Comparison of ENCODE assay signal across 8 cellular contexts in the genomic region with DNA sequence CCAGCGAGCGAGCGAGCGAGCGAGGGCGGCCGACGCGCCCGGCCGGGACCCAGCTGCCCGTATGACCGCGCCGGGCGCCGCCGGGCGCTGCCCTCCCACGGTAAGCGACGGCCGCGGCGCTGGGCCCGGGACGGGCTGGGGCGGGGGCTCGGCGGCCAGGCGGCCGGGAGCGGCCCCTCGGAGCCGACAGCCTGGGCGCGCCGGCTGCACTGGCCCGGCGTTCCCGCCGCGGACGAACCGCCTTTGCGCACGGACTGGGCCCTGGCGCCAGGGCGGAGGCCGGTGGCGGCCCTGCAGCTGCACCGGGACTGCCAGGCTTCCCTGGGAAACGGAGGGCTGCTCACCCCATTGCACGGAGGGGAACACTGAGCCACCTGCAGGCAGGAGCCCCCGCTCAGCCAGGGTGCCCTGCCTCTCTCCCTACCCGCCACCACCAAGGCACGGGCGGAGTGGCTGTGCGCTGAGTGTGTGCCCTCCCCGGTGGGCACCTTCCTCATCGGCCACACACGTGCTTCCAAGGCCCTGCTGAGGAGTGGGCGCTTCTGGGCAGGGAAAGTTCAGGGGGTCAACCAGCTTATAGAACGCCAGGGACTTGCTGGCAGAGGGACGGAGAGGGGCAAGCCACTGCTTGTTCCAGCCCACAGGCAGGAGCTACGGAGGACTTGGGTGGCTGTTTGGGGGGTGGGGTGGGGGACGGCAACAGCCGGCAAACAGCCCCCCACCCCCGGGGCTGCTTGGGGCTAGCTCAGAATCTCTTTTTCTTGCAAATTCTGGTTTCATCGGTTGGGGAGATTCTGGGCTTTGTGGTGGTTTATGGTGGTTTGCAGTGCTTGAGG. TPM values are rescaled to one million over a fixed set of nuclear protein-coding genes. Genes with fewer than 3 reads are reported as not detected.
DNase-seq lines count a peak whose midpoint lies in the region; ATAC-seq and TF ChIP-seq lines count a peak whose summit lies in the region.

No MANE protein-coding gene starts in this region.

- no peaks in the 10 kb centered on the region for H3F3A ChIP-seq in PC-3 (ENCODE audit: low read length, unreplicated experiment)

- no TSS peak for BruUV-seq in PC-3 (replicated peaks; lab: Mats Ljungman, UMichigan)

- DNase-seq in GM13976 (ENCODE audit: low spot score) (peak; percentile 67), PC-3 (no peak), breast epithelium (ENCODE audit: low spot score in 2 of 2) (no peak), lower leg skin (ENCODE audit: low spot score in 2 of 2) (no peak), COLO829 (ENCODE audit: low spot score) (no peak), A172 (ENCODE audit: low spot score) (no peak), sciatic nerve (ENCODE audit: low spot score) (no peak)

- no peaks in the 10 kb centered on the region for H3K9me2 ChIP-seq in PC-3 (replicated peaks; ENCODE audit: low read length)

- H3K36me3 ChIP-seq in PC-3 (ENCODE audit: low read depth, low read length): no peaks in the 10 kb centered on the region
- H3K36me3 ChIP-seq in breast epithelium: no peaks in the 10 kb centered on the region
- H3K36me3 ChIP-seq in thymus (ENCODE audit: control insufficient read depth, insufficient read depth): no peaks in the 10 kb centered on the region

- H3K79me2 ChIP-seq in PC-3 (ENCODE audit: low read length): peaks cover 7% of the 10 kb centered on the region; the same call in 1 of the 2 replicates

- H3K4me1 ChIP-seq in PC-3 (ENCODE audit: insufficient read depth, low read length): peaks cover 12% of the 10 kb centered on the region; the same call in 1 of the 2 replicates
- H3K4me1 ChIP-seq in breast epithelium: peaks cover 4 to 14% of the 10 kb centered on the region in 2 donors
- peaks cover 2% of the 10 kb centered on the region for H3K4me1 ChIP-seq in thymus (ENCODE audit: control insufficient read depth, insufficient read depth, low read length)

- TF ChIP-seq CTCF in GM13976 (IDR thresholded peaks at IDR 0.05; ENCODE audit: borderline replicate concordance, control extremely low read depth, extremely low read depth, insufficient read depth, missing control alignments) (no peak), PC-3 (conservative IDR thresholded peaks at IDR 0.05; ENCODE audit: low read depth, low read length) (no peak), breast epithelium (IDR thresholded peaks at IDR 0.05) (no peak), lower leg skin (IDR thresholded peaks at IDR 0.05) (no peak)

- peak overlapping the region; percentile 82 for H3K4me3 ChIP-seq in PC-3 (ENCODE audit: low read length)
- peak overlapping the region; percentile 77 to 96 (median 88) for H3K4me3 ChIP-seq in breast epithelium
- peak overlapping the region; percentile 76 for H3K4me3 ChIP-seq in lower leg skin (ENCODE audit: low read depth, poor library complexity, severe bottlenecking)
- peak overlapping the region; percentile 58 for H3K4me3 ChIP-seq in thymus (ENCODE audit: low read length)

- in situ Hi-C loops in GM13976 (cut with MboI; ENCODE audit: low sequenced_read_pairs, unreplicated experiment): no loop called here

- WGBS in lower leg skin, 2 donors: 2 to 4% methylated on average over 15 to 22 of the region's 70 CpGs
- 7% methylated on average over 70 of the region's 70 CpGs for WGBS in thymus

- H3K9me3 ChIP-seq in PC-3 (ENCODE audit: low read length): no peaks in the 10 kb centered on the region
- H3K9me3 ChIP-seq in breast epithelium: no peaks in the 10 kb centered on the region
- no peaks in the 10 kb centered on the region for H3K9me3 ChIP-seq in thymus (ENCODE audit: control insufficient read depth)

- peak overlapping the region; percentile 91 for H2AFZ ChIP-seq in PC-3 (ENCODE audit: low read length)

- CTCF ChIA-PET in PC-3 (lab: Charles Lee): no interaction called here

- H4K20me1 ChIP-seq in PC-3 (ENCODE audit: low read length): no peaks in the 10 kb centered on the region

- H3K27ac ChIP-seq in PC-3 (ENCODE audit: low read length): no peak overlapping the region
- H3K27ac ChIP-seq in breast epithelium: peak overlapping the region; percentile 90 to 96
- no peak overlapping the region for H3K27ac ChIP-seq in thymus (ENCODE audit: low read depth)

- H3K27me3 ChIP-seq in PC-3 (ENCODE audit: low read length) (no peaks in the 10 kb centered on the region), breast epithelium (no peaks in the 10 kb centered on the region), thymus (ENCODE audit: control insufficient read depth, insufficient read depth) (peaks cover 32% of the 10 kb centered on the region)

- H3K4me2 ChIP-seq in PC-3 (ENCODE audit: low read length): peak overlapping the region; percentile 99

- H3K9ac ChIP-seq in PC-3 (ENCODE audit: low read length): peak overlapping the region; percentile 40

- TF ChIP-seq POLR2A in breast epithelium (IDR thresholded peaks at IDR 0.05) (no peak), lower leg skin (IDR thresholded peaks at IDR 0.05) (no peak)

- intact Hi-C loops in PC-3 (cut with micrococcal nuclease) (loop anchor here (5.0 kb wide), 1 partner anchor 71 kb away; the partner anchor contains the start of gene AHCYL1), breast epithelium (cut with DNase I; ENCODE audit: low total_unique reads) (loop anchor here (5.0 kb wide), 1 partner anchor 34 kb away; no protein-coding TSS in a partner anchor), lower leg skin (cut with DNase I; ENCODE audit: low total_unique reads) (no loop called here), sciatic nerve (cut with DNase I) (loop anchor here (10.0 kb wide), 1 partner anchor 74 kb away; the partner anchor contains the start of gene AHCYL1)

- ATAC-seq in PC-3: no peak; the same call in 1 of the 2 replicates
- no peak for ATAC-seq in sciatic nerve

- POLR2A ChIA-PET in PC-3 (lab: Charles Lee; ENCODE audit: unreplicated experiment): no interaction called here

RNA-seq across cellular contexts. Expression of gene CSF1, which starts 0.5 kb away (rescaled TPM):
- total RNA-seq in PC-3 (2014; rRNA removed): 2.0 and 4.1 TPM in 2 replicates
- 10 to 100 TPM; 28.2 to 54.7 (median 54.4) TPM for total RNA-seq in breast epithelium
- 10 to 100 TPM in 3 of 4 donors, 1 to 10 TPM in 1; 9.7 to 41.9 (median 22.0) TPM for total RNA-seq in lower leg skin
- 11.1 TPM for polyA plus RNA-seq in thymus
- 46.2 and 61.2 TPM in 2 replicates for total RNA-seq in A172 (2014; rRNA removed; shearing (Covaris generic))
- 61.2 TPM for total RNA-seq in sciatic nerve

Comparison
In these comparisons a context has a peak if more than half of its experiments do, and no peak if none do; other contexts are left out.
1. H3K27ac ChIP-seq: peak in breast epithelium (2 of 2); none in PC-3 (single experiment) and thymus (single experiment).
2. Peak in every context shown above with its lines, with median percentiles within 50 percentile points of each other: H3K4me3 ChIP-seq.